In genomic region chr6:32046450-32047083, GRCh38 we compare ENCODE assay signal across 1 cellular context.
A peak's percentile ranks its signal among the peaks of the same experiment; 100 is the strongest.
TF ChIP-seq lines count a peak whose summit lies in the region.

No MANE protein-coding gene starts in this region.

TF ChIP-seq in HepG2, 621 proteins besides CTCF, POLR2A, EP300 and RAD21 (continued from another document):
- TF ChIP-seq MAX (IDR thresholded peaks at IDR 0.05) (peak; percentile 38; the same call in 1 of the 2 replicates), ZNF710 (CRISPR knock-in tag; IDR thresholded peaks at IDR 0.05; ENCODE audit: borderline replicate concordance) (0 out of 2 replicates have a peak, but pooled peaks have one; percentile 24), UBTF (CRISPR knock-in tag; IDR thresholded peaks at IDR 0.05) (peak; percentile 16; the same call in 1 of the 2 replicates), RXRA (CRISPR knock-in tag; IDR thresholded peaks at IDR 0.05) (no peak)
